8 cellular contexts compared by ENCODE assay signal in genomic region chr1:1272341-1273151, GRCh38. TPM values are rescaled to one million over a fixed set of nuclear protein-coding genes. Genes with fewer than 3 reads are reported as not detected.
DNase-seq lines count a peak whose midpoint lies in the region; ATAC-seq and TF ChIP-seq lines count a peak whose summit lies in the region.

No MANE protein-coding gene starts in this region.

- POLR2A ChIA-PET in CD4-positive, alpha-beta T cell (lab: Charles Lee): interaction anchor here (0.8 to 2.1 kb wide), 3 partner anchors 65 to 135 kb away, joined by 3 to 8 read pairs (median 3); partner anchors contain the start of gene AURKAIP1

- peak in 1 of 2 donors; percentile 5 for TF ChIP-seq RAD21 in liver (IDR thresholded peaks at IDR 0.05)

- no peaks in the 10 kb centered on the region for H3K9me3 ChIP-seq in CD4-positive, alpha-beta T cell (ENCODE audit: control insufficient read depth, low read length)
- no peaks in the 10 kb centered on the region for H3K9me3 ChIP-seq in HUES64 (ENCODE audit: insufficient read depth, low read depth, low read length)
- H3K9me3 ChIP-seq in adipocyte (ENCODE audit: control insufficient read depth, low read length): no peaks in the 10 kb centered on the region
- H3K9me3 ChIP-seq in liver (ENCODE audit: control insufficient read depth in 4 of 4, low read length in 3 of 4): no peaks in the 10 kb centered on the region
- H3K9me3 ChIP-seq in upper lobe of left lung: no peaks in the 10 kb centered on the region

- ATAC-seq in CD4-positive, alpha-beta T cell (ENCODE audit: poor library complexity): peak; percentile 14
- peak in 1 of 2 donors; percentile 44 for ATAC-seq in upper lobe of left lung (ENCODE audit: low FRiP score in 2 of 2)
- ATAC-seq in GM21717 (IDR thresholded peaks at IDR 0.05; ENCODE audit: unreplicated experiment): no peak

- H3K4me3 Mint-ChIP-seq in CD4-positive, alpha-beta T cell: peak overlapping the region; percentile 92

- no peaks in the 10 kb centered on the region for H3K27me3 ChIP-seq in CD4-positive, alpha-beta T cell (ENCODE audit: control insufficient read depth, insufficient read depth, low read length)
- H3K27me3 ChIP-seq in HUES64 (ENCODE audit: insufficient read depth, low read length): no peaks in the 10 kb centered on the region
- no peaks in the 10 kb centered on the region for H3K27me3 ChIP-seq in adipocyte (replicated peaks; ENCODE audit: control insufficient read depth, insufficient read depth, low read length)
- no peaks in the 10 kb centered on the region for H3K27me3 ChIP-seq in liver (ENCODE audit: control insufficient read depth in 4 of 4, insufficient read depth in 4 of 4, low read length in 3 of 4)
- H3K27me3 ChIP-seq in upper lobe of left lung: no peaks in the 10 kb centered on the region

- peak overlapping the region; percentile 29 for H3K27ac ChIP-seq in CD4-positive, alpha-beta T cell (ENCODE audit: low read depth, low read length)
- H3K27ac ChIP-seq in HUES64 (ENCODE audit: low read depth, low read length) (no peak overlapping the region; the same call in none of the 2 replicates), liver (ENCODE audit: low read depth in 1 of 2, low read length in 2 of 2) (peak overlapping the region; percentile 13 to 23), upper lobe of left lung (peak overlapping the region; percentile 83 to 91 (median 87))

- 60% methylated on average over 37 of the region's 37 CpGs for WGBS in HUES64
- 22% methylated on average over 37 of the region's 37 CpGs for WGBS in liver
- 41 to 58% methylated on average over 12 to 37 of the region's 37 CpGs for WGBS in upper lobe of left lung, 2 donors

- peak overlapping the region; percentile 95 for H3K4me3 ChIP-seq in HUES64 (ENCODE audit: low read length)
- H3K4me3 ChIP-seq in adipocyte (ENCODE audit: low read length): peak overlapping the region; percentile 84
- H3K4me3 ChIP-seq in liver (ENCODE audit: low read depth in 1 of 3, low read length in 3 of 3): peak overlapping the region; percentile 89 to 95 (median 94)
- H3K4me3 ChIP-seq in upper lobe of left lung: peak overlapping the region; percentile 73 to 94 (median 83)

- no peak for TF ChIP-seq CTCF in CD4-positive, alpha-beta T cell (IDR thresholded peaks at IDR 0.05)
- no peak for TF ChIP-seq CTCF in liver (IDR thresholded peaks at IDR 0.05; ENCODE audit: low read depth, low read length, missing input control)
- no peak for TF ChIP-seq CTCF in upper lobe of left lung (IDR thresholded peaks at IDR 0.05)

- no peaks in the 10 kb centered on the region for H3K27me3 Mint-ChIP-seq in CD4-positive, alpha-beta T cell

- CTCF ChIA-PET in CD4-positive, alpha-beta T cell (lab: Charles Lee): interaction anchor here (1.0 kb wide), 1 partner anchor 150 kb away, joined by 3 read pairs; no protein-coding TSS in a partner anchor

- intact Hi-C loops in CD4-positive, alpha-beta T cell (cut with DNase I, micrococcal nuclease): loop anchor here in 1 of 2 experiments (1.0 to 5.0 kb wide), 3 partner anchors 41 to 125 kb away; partner anchors contain the start of genes CCNL2, CPTP and INTS11

- peak in 2 of 4 donors; percentile 12 to 31 for TF ChIP-seq POLR2A in upper lobe of left lung (IDR thresholded peaks at IDR 0.05)

- H3K36me3 Mint-ChIP-seq in CD4-positive, alpha-beta T cell (ENCODE audit: low read depth): peaks cover 28% of the 10 kb centered on the region

- H3K9me3 Mint-ChIP-seq in CD4-positive, alpha-beta T cell: no peaks in the 10 kb centered on the region

- peak overlapping the region; percentile 85 for H3K27ac Mint-ChIP-seq in CD4-positive, alpha-beta T cell

- H3K4me1 ChIP-seq in HUES64 (ENCODE audit: insufficient read depth, low read length) (no peaks in the 10 kb centered on the region; the same call in 1 of the 2 replicates), adipocyte (ENCODE audit: control insufficient read depth, insufficient read depth, low read length) (peaks cover 32% of the 10 kb centered on the region), liver (ENCODE audit: control insufficient read depth in 4 of 4, insufficient read depth in 4 of 4, low read length in 3 of 4) (peaks cover 13 to 39% (median 30%) of the 10 kb centered on the region in 4 donors), upper lobe of left lung (peaks cover 37 to 51% (median 38%) of the 10 kb centered on the region in 4 donors)

- H3K9ac ChIP-seq in HUES64 (ENCODE audit: low read depth, low read length) (peak overlapping the region; percentile 98), adipocyte (ENCODE audit: low read length) (peak overlapping the region; percentile 97), liver (ENCODE audit: low read depth in 1 of 2, low read length in 2 of 2) (peak overlapping the region; percentile 43 to 73)

- no peak for DNase-seq in CD4-positive, alpha-beta T cell
- DNase-seq in adipocyte (ENCODE audit: low read depth) (no peak), upper lobe of left lung (peak; percentile 60 to 82), EL (no peak), NCI-H345 (lab: John Stamatoyannopoulos, UW) (no peak)

- no peak for TF ChIP-seq EP300 in upper lobe of left lung (IDR thresholded peaks at IDR 0.05)

- H3K36me3 ChIP-seq in HUES64 (ENCODE audit: insufficient read depth, low read length) (peaks cover 20% of the 10 kb centered on the region), adipocyte (ENCODE audit: control insufficient read depth, insufficient read depth, low read length, severe bottlenecking) (peaks cover 7% of the 10 kb centered on the region), liver (ENCODE audit: control insufficient read depth in 4 of 4, insufficient read depth in 3 of 4, low read depth in 1 of 4, low read length in 3 of 4) (peaks cover under 1 to 4% (median 3%) of the 10 kb centered on the region in 4 donors), upper lobe of left lung (peaks cover 1 to 14% (median 2%) of the 10 kb centered on the region in 4 donors)

- H3K4me1 Mint-ChIP-seq in CD4-positive, alpha-beta T cell (ENCODE audit: low read depth): peaks cover 34% of the 10 kb centered on the region

TF ChIP-seq in liver, 16 proteins besides CTCF, POLR2A, EP300 and RAD21:
- TF ChIP-seq RXRA (IDR thresholded peaks at IDR 0.05) (no peak), FOXA2 (IDR thresholded peaks at IDR 0.05) (no peak), TAF1 (conservative IDR thresholded peaks at IDR 0.05) (no peak), REST (IDR thresholded peaks at IDR 0.05) (no peak), YY1 (IDR thresholded peaks at IDR 0.05) (no peak), GABPA (IDR thresholded peaks at IDR 0.05 in 1 of 2, conservative IDR thresholded peaks at IDR 0.05 in 1 of 2) (no peak), EGR1 (IDR thresholded peaks at IDR 0.05; ENCODE audit: low read depth in 2 of 2) (no peak)

RNA-seq across cellular contexts. Expression of gene UBE2J2, which starts 1.1 kb away (rescaled TPM):
- total RNA-seq in CD4-positive, alpha-beta T cell: 10 to 100 TPM; 41.4 to 41.5 TPM
- 57.3 TPM for polyA plus RNA-seq in HUES64 (2013, experiment 1 of 2)
- 50.0 TPM for polyA plus RNA-seq in HUES64 (2013, experiment 2 of 2)
- total RNA-seq in liver: 10 to 100 TPM; 25.2 to 30.4 TPM
- polyA plus RNA-seq in liver: 10 to 100 TPM; 21.0 to 26.3 TPM
- total RNA-seq in upper lobe of left lung: 10 to 100 TPM; 41.5 to 88.0 (median 50.5) TPM

RNA-seq across cellular contexts. Expression of gene SCNN1D, which starts 7.7 kb away (rescaled TPM):
- 10 to 100 TPM; 12.0 to 13.3 TPM for total RNA-seq in CD4-positive, alpha-beta T cell
- polyA plus RNA-seq in HUES64 (2013, experiment 1 of 2): 1.4 TPM
- polyA plus RNA-seq in HUES64 (2013, experiment 2 of 2): 2.2 TPM
- total RNA-seq in liver (1 to 10 TPM in 1 of 2 donors, under 1 TPM in 1; 0.79 to 1.5 TPM), upper lobe of left lung (10 to 100 TPM in 1 of 6 donors, 1 to 10 TPM in 4, under 1 TPM in 1; 0.91 to 17.8 (median 2.7) TPM)
- polyA plus RNA-seq in liver: 1 to 10 TPM in 1 of 2 donors, under 1 TPM in 1; 0.51 to 1.1 TPM

RNA-seq across cellular contexts. Expression of gene C1QTNF12, which starts 26.0 kb away (rescaled TPM):
- total RNA-seq in CD4-positive, alpha-beta T cell: 1 to 10 TPM; 3.4 to 4.8 TPM
- 1.5 TPM for polyA plus RNA-seq in HUES64 (2013, experiment 1 of 2)
- 1.3 TPM for polyA plus RNA-seq in HUES64 (2013, experiment 2 of 2)
- total RNA-seq in liver: not detected
- polyA plus RNA-seq in liver: under 1 TPM; 0.39 to 0.40 TPM
- 1 to 10 TPM in 4 of 6 donors, not detected in 2; 1.9 to 6.3 (median 2.8) TPM for total RNA-seq in upper lobe of left lung

RNA-seq across cellular contexts. Expression of gene ACAP3, which starts 35.2 kb away (rescaled TPM):
- total RNA-seq in CD4-positive, alpha-beta T cell: 10 to 100 TPM; 45.3 to 46.4 TPM
- polyA plus RNA-seq in HUES64 (2013, experiment 1 of 2): 16.2 TPM
- 18.1 TPM for polyA plus RNA-seq in HUES64 (2013, experiment 2 of 2)
- 10 to 100 TPM; 17.9 to 24.8 TPM for total RNA-seq in liver
- polyA plus RNA-seq in liver: 10 to 100 TPM in 1 of 2 donors, 1 to 10 TPM in 1; 2.7 to 12.0 TPM
- 100 to 1,000 TPM in 2 of 6 donors, 10 to 100 TPM in 4; 33.5 to 166 (median 60.1) TPM for total RNA-seq in upper lobe of left lung

RNA-seq across cellular contexts. Expression of gene PUSL1, which starts 35.9 kb away (rescaled TPM):
- 10 to 100 TPM; 18.1 to 19.2 TPM for total RNA-seq in CD4-positive, alpha-beta T cell
- 26.3 TPM for polyA plus RNA-seq in HUES64 (2013, experiment 1 of 2)
- polyA plus RNA-seq in HUES64 (2013, experiment 2 of 2): 26.3 TPM
- total RNA-seq in liver (10 to 100 TPM in 1 of 2 donors, 1 to 10 TPM in 1; 9.3 to 11.2 TPM), upper lobe of left lung (10 to 100 TPM; 16.8 to 38.8 (median 23.0) TPM)
- 10 to 100 TPM in 1 of 2 donors, 1 to 10 TPM in 1; 9.5 to 14.9 TPM for polyA plus RNA-seq in liver

Comparison
In these comparisons a context has a peak if more than half of its experiments do, and no peak if none do; other contexts are left out.
1. DNase-seq: peak in upper lobe of left lung (2 of 2); none in CD4-positive, alpha-beta T cell (0 of 10), adipocyte (single experiment), EL (single experiment) and NCI-H345 (single experiment).
2. Peak in every context shown above with its lines, with median percentiles within 50 percentile points of each other: H3K4me3 ChIP-seq and H3K9ac ChIP-seq.